ENCODE assay signal across 9 cellular contexts in genomic region chr12:2054091-2055018, GRCh38. TPM values are rescaled to one million over a fixed set of nuclear protein-coding genes. Genes with fewer than 3 reads are reported as not detected.
DNase-seq lines count a peak whose midpoint lies in the region; FAIRE-seq and TF ChIP-seq lines count a peak whose summit lies in the region.
"Had no signal": no experiment of that assay in that cellular context is flagged by ENCODE, and none has a peak within 500 bp of the region (broad histone marks: within the 10 kb centered on the region; RNA-seq: fewer than 3 reads in every experiment).

No MANE protein-coding gene starts in this region.

- peaks cover 5% of the 10 kb centered on the region for H3K27me3 ChIP-seq in smooth muscle cell (ENCODE audit: low read depth)

- BruUV-seq in Calu3 (replicated peaks; lab: Mats Ljungman, UMichigan): no TSS peak

- peak overlapping the region; percentile 98 for H3K4me2 ChIP-seq in smooth muscle cell

- no peaks in the 10 kb centered on the region for H3K9me3 ChIP-seq in smooth muscle cell (replicated peaks; ENCODE audit: low read depth)

- peak; percentile 13 for FAIRE-seq in HTR-8/SVneo (lab: Jason Lieb, UNC)
- FAIRE-seq: islet of Langerhans had no signal

- H2AFZ ChIP-seq in smooth muscle cell (ENCODE audit: low read depth): no peak overlapping the region

- H3K4me1 Mint-ChIP-seq in Calu3 (ENCODE audit: low read depth, unreplicated experiment): no peaks in the 10 kb centered on the region

- no peak overlapping the region for H3K4me3 Mint-ChIP-seq in Calu3 (ENCODE audit: low read depth, unreplicated experiment)

- H4K20me1 ChIP-seq in smooth muscle cell (ENCODE audit: low read depth): peaks cover 9% of the 10 kb centered on the region

- WGBS in smooth muscle cell (ENCODE audit: low lambda C conversion rate): 15% methylated on average over 34 of the region's 40 CpGs

- no peaks in the 10 kb centered on the region for H3K79me2 ChIP-seq in smooth muscle cell (ENCODE audit: low read depth)

- no peaks in the 10 kb centered on the region for H3K36me3 Mint-ChIP-seq in Calu3 (ENCODE audit: insufficient read depth, unreplicated experiment)

- peak overlapping the region; percentile 78; the same call in 1 of the 2 replicates for H3K27ac ChIP-seq in VCaP
- no peak overlapping the region for H3K27ac ChIP-seq in smooth muscle cell (ENCODE audit: low read depth)

- intact Hi-C loops in Calu3 (cut with micrococcal nuclease; ENCODE audit: unreplicated experiment): loop anchor here (5.0 kb wide), 1 partner anchor 528 kb away; no protein-coding TSS in a partner anchor

- no peaks in the 10 kb centered on the region for H3K36me3 ChIP-seq in smooth muscle cell (ENCODE audit: low read depth)

- CTCF ChIA-PET in Calu3 (lab: Charles Lee): no interaction called here

- no peaks in the 10 kb centered on the region for H3K4me1 ChIP-seq in smooth muscle cell (ENCODE audit: low read depth)

- no peak for TF ChIP-seq CTCF in VCaP (conservative IDR thresholded peaks at IDR 0.05)
- no peak for TF ChIP-seq CTCF in smooth muscle cell (IDR thresholded peaks at IDR 0.05; ENCODE audit: borderline replicate concordance, insufficient read depth, poor library complexity, severe bottlenecking)
- no peak for TF ChIP-seq CTCF in Calu3 (IDR thresholded peaks at IDR 0.05; ENCODE audit: unreplicated experiment)

- H3K27me3 Mint-ChIP-seq in Calu3 (ENCODE audit: unreplicated experiment): peaks cover 99% of the 10 kb centered on the region

- no peak overlapping the region for H3K9ac ChIP-seq in smooth muscle cell (ENCODE audit: low read depth)

- H3K4me3 ChIP-seq in smooth muscle cell: peak overlapping the region; percentile 56

- no peaks in the 10 kb centered on the region for H3K9me3 Mint-ChIP-seq in Calu3 (ENCODE audit: low read depth, unreplicated experiment)

- H3F3A ChIP-seq in smooth muscle cell (ENCODE audit: low read depth): peaks cover 3% of the 10 kb centered on the region

- DNase-seq in HTR-8/SVneo (ENCODE audit: insufficient read length, low spot score) (no peak), hepatic stellate cell (ENCODE audit: low spot score) (peak; percentile 56), smooth muscle cell (lab: John Stamatoyannopoulos, UW; ENCODE audit: unreplicated experiment) (no peak), GM19238 (ENCODE audit: insufficient read length, low spot score) (no peak), A172 (ENCODE audit: low spot score) (no peak), Calu3 (no peak)
- DNase-seq in stimulated activated CD4-positive, alpha-beta T cell treated with anti-CD3 and anti-CD28 coated beads, Interleukin-1b, Interleukin-23, amount 100 ng/mL, for 48 hours: no peak

- H3K27ac Mint-ChIP-seq in Calu3 (ENCODE audit: unreplicated experiment): no peak overlapping the region

RNA-seq across cellular contexts. Expression of gene CACNA1C, which starts 1.6 kb away (rescaled TPM):
- total RNA-seq in smooth muscle cell: 3.8 and 4.5 TPM in 2 replicates
- polyA plus RNA-seq in smooth muscle cell: 1.6 and 2.2 TPM in 2 replicates
- 0.05 and 0.22 TPM in 2 replicates for total RNA-seq in A172 (2014; rRNA removed; shearing (Covaris generic))
- not detected in 2 replicates for total RNA-seq in Calu3 (2022)

RNA-seq across cellular contexts. Expression of gene DCP1B, which starts 50.1 kb away (rescaled TPM):
- total RNA-seq in smooth muscle cell: 25.3 and 34.9 TPM in 2 replicates
- 29.9 and 38.1 TPM in 2 replicates for polyA plus RNA-seq in smooth muscle cell
- total RNA-seq in A172 (2014; rRNA removed; shearing (Covaris generic)): 4.9 and 9.6 TPM in 2 replicates
- total RNA-seq in Calu3 (2022): 6.3 and 8.6 TPM in 2 replicates
